ENCODE assay signal across 1 cellular context in the genomic region with DNA sequence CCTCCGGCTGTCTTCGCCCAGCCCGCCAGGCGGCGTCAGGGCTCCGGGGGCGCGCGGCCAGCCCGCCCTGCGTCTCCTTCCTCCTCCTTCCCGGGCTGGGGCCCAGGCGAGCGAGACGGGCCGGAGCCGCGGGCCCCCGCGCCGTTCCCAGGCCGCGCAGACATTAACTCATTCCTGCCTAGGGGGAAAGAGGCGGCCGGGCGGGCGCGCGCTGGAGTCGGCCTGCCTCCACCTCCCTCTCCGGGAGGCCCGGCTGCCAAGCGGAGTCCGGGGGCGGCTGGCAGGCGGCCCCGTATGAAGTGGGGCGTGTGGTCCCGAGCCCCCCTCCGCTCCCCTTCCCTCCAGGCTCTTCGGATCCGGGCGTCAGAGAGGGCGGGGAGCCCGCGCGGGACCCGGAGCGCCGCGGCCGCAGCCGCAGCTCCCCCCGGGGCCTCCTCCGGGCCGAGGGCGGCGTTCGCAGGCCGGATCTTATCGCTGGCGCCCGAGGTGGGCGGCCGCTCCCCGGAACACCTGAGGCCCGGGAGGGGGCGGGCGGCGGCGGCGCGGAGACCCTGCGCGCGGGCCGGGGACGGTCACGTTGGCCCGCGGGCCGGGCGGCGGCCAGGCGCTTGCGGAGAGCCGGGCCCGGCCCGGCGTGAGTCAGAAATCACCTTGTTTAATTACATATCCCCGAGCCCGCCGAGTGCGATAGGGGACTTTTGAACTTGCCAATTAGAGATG.
A peak's percentile ranks its signal among the peaks of the same experiment; 100 is the strongest.
TF ChIP-seq lines count a peak whose summit lies in the region.

No MANE protein-coding gene starts in this region.

TF ChIP-seq in HEK293, 187 proteins besides CTCF, POLR2A, EP300 and RAD21 (continued from another document and continues in another):
- TF ChIP-seq, protein P1, sequence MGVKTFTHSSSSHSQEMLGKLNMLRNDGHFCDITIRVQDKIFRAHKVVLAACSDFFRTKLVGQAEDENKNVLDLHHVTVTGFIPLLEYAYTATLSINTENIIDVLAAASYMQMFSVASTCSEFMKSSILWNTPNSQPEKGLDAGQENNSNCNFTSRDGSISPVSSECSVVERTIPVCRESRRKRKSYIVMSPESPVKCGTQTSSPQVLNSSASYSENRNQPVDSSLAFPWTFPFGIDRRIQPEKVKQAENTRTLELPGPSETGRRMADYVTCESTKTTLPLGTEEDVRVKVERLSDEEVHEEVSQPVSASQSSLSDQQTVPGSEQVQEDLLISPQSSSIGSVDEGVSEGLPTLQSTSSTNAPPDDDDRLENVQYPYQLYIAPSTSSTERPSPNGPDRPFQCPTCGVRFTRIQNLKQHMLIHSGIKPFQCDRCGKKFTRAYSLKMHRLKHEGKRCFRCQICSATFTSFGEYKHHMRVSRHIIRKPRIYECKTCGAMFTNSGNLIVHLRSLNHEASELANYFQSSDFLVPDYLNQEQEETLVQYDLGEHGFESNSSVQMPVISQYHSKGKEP (tag by site-specific recombination; IDR thresholded peaks at IDR 0.05) = 0 out of 2 replicates have a peak, but pooled peaks have one; percentile 32
- TF ChIP-seq ZNF24 (tag by site-specific recombination; IDR thresholded peaks at IDR 0.05) = no peak
- TF ChIP-seq, protein P2, sequence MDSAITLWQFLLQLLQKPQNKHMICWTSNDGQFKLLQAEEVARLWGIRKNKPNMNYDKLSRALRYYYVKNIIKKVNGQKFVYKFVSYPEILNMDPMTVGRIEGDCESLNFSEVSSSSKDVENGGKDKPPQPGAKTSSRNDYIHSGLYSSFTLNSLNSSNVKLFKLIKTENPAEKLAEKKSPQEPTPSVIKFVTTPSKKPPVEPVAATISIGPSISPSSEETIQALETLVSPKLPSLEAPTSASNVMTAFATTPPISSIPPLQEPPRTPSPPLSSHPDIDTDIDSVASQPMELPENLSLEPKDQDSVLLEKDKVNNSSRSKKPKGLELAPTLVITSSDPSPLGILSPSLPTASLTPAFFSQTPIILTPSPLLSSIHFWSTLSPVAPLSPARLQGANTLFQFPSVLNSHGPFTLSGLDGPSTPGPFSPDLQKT (IDR thresholded peaks at IDR 0.05; ENCODE audit: borderline replicate concordance, low read depth, low read length) = no peak
- TF ChIP-seq ZNF23 (tag by site-specific recombination; IDR thresholded peaks at IDR 0.05; ENCODE audit: borderline replicate concordance) = no peak
- TF ChIP-seq, protein P3, sequence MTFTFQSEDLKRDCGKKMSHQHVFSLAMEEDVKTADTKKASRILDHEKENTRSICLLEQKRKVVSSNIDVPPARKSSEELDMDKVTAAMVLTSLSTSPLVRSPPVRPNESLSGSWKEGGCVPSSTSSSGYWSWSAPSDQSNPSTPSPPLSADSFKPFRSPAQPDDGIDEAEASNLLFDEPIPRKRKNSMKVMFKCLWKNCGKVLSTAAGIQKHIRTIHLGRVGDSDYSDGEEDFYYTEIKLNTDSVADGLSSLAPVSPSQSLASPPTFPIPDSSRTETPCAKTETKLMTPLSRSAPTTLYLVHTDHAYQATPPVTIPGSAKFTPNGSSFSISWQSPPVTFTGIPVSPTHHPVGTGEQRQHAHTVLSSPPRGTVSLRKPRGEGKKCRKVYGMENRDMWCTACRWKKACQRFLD (tag by site-specific recombination; IDR thresholded peaks at IDR 0.05) = no peak
- TF ChIP-seq, protein P4, sequence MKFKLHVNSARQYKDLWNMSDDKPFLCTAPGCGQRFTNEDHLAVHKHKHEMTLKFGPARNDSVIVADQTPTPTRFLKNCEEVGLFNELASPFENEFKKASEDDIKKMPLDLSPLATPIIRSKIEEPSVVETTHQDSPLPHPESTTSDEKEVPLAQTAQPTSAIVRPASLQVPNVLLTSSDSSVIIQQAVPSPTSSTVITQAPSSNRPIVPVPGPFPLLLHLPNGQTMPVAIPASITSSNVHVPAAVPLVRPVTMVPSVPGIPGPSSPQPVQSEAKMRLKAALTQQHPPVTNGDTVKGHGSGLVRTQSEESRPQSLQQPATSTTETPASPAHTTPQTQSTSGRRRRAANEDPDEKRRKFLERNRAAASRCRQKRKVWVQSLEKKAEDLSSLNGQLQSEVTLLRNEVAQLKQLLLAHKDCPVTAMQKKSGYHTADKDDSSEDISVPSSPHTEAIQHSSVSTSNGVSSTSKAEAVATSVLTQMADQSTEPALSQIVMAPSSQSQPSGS (tag by site-specific recombination; IDR thresholded peaks at IDR 0.05; ENCODE audit: low read depth) = no peak
- TF ChIP-seq SETDB1 (IDR thresholded peaks at IDR 0.05; ENCODE audit: insufficient read length, low read length) = no peak
- TF ChIP-seq GFI1B (tag by site-specific recombination; IDR thresholded peaks at IDR 0.05) = no peak
- no peak for TF ChIP-seq ZNF843 (tag by site-specific recombination; IDR thresholded peaks at IDR 0.05)
- no peak for TF ChIP-seq ZNF747 (tag by site-specific recombination; IDR thresholded peaks at IDR 0.05)
- TF ChIP-seq, protein P5, sequence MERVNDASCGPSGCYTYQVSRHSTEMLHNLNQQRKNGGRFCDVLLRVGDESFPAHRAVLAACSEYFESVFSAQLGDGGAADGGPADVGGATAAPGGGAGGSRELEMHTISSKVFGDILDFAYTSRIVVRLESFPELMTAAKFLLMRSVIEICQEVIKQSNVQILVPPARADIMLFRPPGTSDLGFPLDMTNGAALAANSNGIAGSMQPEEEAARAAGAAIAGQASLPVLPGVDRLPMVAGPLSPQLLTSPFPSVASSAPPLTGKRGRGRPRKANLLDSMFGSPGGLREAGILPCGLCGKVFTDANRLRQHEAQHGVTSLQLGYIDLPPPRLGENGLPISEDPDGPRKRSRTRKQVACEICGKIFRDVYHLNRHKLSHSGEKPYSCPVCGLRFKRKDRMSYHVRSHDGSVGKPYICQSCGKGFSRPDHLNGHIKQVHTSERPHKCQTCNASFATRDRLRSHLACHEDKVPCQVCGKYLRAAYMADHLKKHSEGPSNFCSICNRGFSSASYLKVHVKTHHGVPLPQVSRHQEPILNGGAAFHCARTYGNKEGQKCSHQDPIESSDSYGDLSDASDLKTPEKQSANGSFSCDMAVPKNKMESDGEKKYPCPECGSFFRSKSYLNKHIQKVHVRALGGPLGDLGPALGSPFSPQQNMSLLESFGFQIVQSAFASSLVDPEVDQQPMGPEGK (tag by site-specific recombination; IDR thresholded peaks at IDR 0.05) = 0 out of 2 replicates have a peak, but pooled peaks have one; percentile 43
- no peak for TF ChIP-seq ZNF350 (tag by site-specific recombination; IDR thresholded peaks at IDR 0.05)
- no peak for TF ChIP-seq ZNF544 (tag by site-specific recombination; IDR thresholded peaks at IDR 0.05)
- no peak for TF ChIP-seq SALL2 (tag by site-specific recombination; IDR thresholded peaks at IDR 0.05; ENCODE audit: borderline replicate concordance)
- TF ChIP-seq, protein P6, sequence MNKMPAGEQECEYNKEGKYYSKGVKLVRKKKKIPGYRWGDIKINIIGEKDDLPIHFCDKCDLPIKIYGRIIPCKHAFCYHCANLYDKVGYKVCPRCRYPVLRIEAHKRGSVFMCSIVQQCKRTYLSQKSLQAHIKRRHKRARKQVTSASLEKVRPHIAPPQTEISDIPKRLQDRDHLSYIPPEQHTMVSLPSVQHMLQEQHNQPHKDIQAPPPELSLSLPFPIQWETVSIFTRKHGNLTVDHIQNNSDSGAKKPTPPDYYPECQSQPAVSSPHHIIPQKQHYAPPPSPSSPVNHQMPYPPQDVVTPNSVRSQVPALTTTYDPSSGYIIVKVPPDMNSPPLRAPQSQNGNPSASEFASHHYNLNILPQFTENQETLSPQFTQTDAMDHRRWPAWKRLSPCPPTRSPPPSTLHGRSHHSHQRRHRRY (tag by site-specific recombination; IDR thresholded peaks at IDR 0.05) = no peak
- TF ChIP-seq ZNF416 (tag by site-specific recombination; IDR thresholded peaks at IDR 0.05) = no peak
- TF ChIP-seq, protein P7, sequence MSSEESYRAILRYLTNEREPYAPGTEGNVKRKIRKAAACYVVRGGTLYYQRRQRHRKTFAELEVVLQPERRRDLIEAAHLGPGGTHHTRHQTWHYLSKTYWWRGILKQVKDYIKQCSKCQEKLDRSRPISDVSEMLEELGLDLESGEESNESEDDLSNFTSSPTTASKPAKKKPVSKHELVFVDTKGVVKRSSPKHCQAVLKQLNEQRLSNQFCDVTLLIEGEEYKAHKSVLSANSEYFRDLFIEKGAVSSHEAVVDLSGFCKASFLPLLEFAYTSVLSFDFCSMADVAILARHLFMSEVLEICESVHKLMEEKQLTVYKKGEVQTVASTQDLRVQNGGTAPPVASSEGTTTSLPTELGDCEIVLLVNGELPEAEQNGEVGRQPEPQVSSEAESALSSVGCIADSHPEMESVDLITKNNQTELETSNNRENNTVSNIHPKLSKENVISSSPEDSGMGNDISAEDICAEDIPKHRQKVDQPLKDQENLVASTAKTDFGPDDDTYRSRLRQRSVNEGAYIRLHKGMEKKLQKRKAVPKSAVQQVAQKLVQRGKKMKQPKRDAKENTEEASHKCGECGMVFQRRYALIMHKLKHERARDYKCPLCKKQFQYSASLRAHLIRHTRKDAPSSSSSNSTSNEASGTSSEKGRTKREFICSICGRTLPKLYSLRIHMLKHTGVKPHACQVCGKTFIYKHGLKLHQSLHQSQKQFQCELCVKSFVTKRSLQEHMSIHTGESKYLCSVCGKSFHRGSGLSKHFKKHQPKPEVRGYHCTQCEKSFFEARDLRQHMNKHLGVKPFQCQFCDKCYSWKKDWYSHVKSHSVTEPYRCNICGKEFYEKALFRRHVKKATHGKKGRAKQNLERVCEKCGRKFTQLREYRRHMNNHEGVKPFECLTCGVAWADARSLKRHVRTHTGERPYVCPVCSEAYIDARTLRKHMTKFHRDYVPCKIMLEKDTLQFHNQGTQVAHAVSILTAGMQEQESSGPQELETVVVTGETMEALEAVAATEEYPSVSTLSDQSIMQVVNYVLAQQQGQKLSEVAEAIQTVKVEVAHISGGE (tag by site-specific recombination; conservative IDR thresholded peaks at IDR 0.05; ENCODE audit: low read depth) = peak; percentile 13; the same call in 1 of the 2 replicates
- TF ChIP-seq ZNF10 (tag by site-specific recombination; IDR thresholded peaks at IDR 0.05) = peak; percentile 41; the same call in 1 of the 2 replicates
- no peak for TF ChIP-seq OVOL3 (tag by site-specific recombination; IDR thresholded peaks at IDR 0.05)
- TF ChIP-seq ZNF335 (tag by site-specific recombination; conservative IDR thresholded peaks at IDR 0.05) = no peak; the same call in 1 of the 2 replicates
- peak; percentile 86 for TF ChIP-seq IKZF3 (tag by site-specific recombination; IDR thresholded peaks at IDR 0.05)
- TF ChIP-seq, protein P8, sequence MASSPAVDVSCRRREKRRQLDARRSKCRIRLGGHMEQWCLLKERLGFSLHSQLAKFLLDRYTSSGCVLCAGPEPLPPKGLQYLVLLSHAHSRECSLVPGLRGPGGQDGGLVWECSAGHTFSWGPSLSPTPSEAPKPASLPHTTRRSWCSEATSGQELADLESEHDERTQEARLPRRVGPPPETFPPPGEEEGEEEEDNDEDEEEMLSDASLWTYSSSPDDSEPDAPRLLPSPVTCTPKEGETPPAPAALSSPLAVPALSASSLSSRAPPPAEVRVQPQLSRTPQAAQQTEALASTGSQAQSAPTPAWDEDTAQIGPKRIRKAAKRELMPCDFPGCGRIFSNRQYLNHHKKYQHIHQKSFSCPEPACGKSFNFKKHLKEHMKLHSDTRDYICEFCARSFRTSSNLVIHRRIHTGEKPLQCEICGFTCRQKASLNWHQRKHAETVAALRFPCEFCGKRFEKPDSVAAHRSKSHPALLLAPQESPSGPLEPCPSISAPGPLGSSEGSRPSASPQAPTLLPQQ (tag by site-specific recombination; IDR thresholded peaks at IDR 0.05) = peak; percentile 94
- no peak for TF ChIP-seq SP2 (tag by site-specific recombination; IDR thresholded peaks at IDR 0.05)
- TF ChIP-seq, protein P9, sequence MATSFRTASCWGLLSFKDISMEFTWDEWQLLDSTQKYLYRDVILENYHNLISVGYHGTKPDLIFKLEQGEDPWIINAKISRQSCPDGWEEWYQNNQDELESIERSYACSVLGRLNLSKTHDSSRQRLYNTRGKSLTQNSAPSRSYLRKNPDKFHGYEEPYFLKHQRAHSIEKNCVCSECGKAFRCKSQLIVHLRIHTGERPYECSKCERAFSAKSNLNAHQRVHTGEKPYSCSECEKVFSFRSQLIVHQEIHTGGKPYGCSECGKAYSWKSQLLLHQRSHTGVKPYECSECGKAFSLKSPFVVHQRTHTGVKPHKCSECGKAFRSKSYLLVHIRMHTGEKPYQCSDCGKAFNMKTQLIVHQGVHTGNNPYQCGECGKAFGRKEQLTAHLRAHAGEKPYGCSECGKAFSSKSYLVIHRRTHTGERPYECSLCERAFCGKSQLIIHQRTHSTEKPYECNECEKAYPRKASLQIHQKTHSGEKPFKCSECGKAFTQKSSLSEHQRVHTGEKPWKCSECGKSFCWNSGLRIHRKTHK (tag by site-specific recombination; IDR thresholded peaks at IDR 0.05) = no peak
- no peak for TF ChIP-seq ZNF114 (tag by site-specific recombination; IDR thresholded peaks at IDR 0.05)
- peak; percentile 53; the same call in 1 of the 2 replicates for TF ChIP-seq MZF1 (tag by site-specific recombination; IDR thresholded peaks at IDR 0.05; ENCODE audit: borderline replicate concordance)
- no peak for TF ChIP-seq ZNF404 (tag by site-specific recombination; IDR thresholded peaks at IDR 0.05)
- TF ChIP-seq, protein P10, sequence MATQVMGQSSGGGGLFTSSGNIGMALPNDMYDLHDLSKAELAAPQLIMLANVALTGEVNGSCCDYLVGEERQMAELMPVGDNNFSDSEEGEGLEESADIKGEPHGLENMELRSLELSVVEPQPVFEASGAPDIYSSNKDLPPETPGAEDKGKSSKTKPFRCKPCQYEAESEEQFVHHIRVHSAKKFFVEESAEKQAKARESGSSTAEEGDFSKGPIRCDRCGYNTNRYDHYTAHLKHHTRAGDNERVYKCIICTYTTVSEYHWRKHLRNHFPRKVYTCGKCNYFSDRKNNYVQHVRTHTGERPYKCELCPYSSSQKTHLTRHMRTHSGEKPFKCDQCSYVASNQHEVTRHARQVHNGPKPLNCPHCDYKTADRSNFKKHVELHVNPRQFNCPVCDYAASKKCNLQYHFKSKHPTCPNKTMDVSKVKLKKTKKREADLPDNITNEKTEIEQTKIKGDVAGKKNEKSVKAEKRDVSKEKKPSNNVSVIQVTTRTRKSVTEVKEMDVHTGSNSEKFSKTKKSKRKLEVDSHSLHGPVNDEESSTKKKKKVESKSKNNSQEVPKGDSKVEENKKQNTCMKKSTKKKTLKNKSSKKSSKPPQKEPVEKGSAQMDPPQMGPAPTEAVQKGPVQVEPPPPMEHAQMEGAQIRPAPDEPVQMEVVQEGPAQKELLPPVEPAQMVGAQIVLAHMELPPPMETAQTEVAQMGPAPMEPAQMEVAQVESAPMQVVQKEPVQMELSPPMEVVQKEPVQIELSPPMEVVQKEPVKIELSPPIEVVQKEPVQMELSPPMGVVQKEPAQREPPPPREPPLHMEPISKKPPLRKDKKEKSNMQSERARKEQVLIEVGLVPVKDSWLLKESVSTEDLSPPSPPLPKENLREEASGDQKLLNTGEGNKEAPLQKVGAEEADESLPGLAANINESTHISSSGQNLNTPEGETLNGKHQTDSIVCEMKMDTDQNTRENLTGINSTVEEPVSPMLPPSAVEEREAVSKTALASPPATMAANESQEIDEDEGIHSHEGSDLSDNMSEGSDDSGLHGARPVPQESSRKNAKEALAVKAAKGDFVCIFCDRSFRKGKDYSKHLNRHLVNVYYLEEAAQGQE (tag by site-specific recombination; IDR thresholded peaks at IDR 0.05) = 0 out of 2 replicates have a peak, but pooled peaks have one; percentile 17
- no peak for TF ChIP-seq ZNF423 (tag by site-specific recombination; IDR thresholded peaks at IDR 0.05)
- no peak for TF ChIP-seq ZNF202 (tag by site-specific recombination; IDR thresholded peaks at IDR 0.05; ENCODE audit: borderline replicate concordance)
